Comparison of ENCODE assay signal across 8 cellular contexts in the genomic region with DNA sequence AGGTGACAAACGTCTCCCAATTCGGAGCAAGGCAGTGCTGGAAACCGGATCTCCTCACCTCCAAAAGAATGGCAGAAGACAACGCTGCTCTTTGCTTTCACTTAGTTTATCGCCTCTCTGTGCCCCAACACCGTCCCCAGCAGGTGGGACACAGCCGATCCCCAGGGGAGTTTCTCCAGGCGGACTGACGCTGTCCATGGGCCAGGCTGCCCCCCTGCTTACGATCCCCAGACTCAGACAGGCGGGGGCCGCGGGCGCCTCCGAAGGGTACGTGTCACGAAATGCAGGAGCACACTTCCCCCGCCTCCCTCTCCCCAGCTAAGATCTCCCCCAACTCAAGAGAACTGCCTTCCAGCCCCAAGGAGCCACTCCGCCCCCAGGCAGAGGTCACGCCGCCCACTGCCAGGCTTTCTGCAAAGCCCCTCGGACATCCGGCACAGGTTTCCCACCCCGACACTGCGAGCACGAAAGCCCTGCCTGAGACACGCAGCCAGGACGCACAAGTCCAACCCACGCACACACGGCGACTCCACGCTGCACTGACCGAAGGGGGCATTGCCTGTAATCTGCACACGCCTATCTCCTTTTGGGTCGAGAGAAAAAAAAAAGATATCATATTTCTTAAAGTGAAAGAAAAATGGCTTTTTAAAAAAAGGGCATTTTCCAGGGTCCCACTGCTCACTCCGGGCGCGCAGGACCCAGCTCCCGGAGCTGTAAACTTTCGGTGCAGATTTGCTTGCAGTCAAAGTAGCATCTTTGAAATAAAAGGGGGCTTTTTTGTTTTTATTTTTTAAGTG. TPM values are rescaled to one million over a fixed set of nuclear protein-coding genes. Genes with fewer than 3 reads are reported as not detected.
DNase-seq lines count a peak whose midpoint lies in the region; ATAC-seq and TF ChIP-seq lines count a peak whose summit lies in the region.

No MANE protein-coding gene starts in this region.

- no peaks in the 10 kb centered on the region for H3K9me3 Mint-ChIP-seq in activated T-cell treated with anti-CD3 and anti-CD28 coated beads, Interleukin-2, amount 50 U/mL, for 24 hours
- peaks cover 3% of the 10 kb centered on the region for H3K9me3 Mint-ChIP-seq in neural progenitor cell

- peaks cover 11% of the 10 kb centered on the region for H3K27me3 ChIP-seq in neural progenitor cell

- no peak overlapping the region for H2AFZ ChIP-seq in neural progenitor cell (replicated peaks)

- H3K4me3 ChIP-seq in neural progenitor cell, result peak overlapping the region; percentile 96

- peaks cover 49% of the 10 kb centered on the region for H4K20me1 ChIP-seq in neural progenitor cell (ENCODE audit: low read depth)

- H3K27me3 Mint-ChIP-seq in activated T-cell treated with anti-CD3 and anti-CD28 coated beads, Interleukin-2, amount 50 U/mL, for 24 hours, result peaks cover 25% of the 10 kb centered on the region
- no peaks in the 10 kb centered on the region for H3K27me3 Mint-ChIP-seq in neural progenitor cell (ENCODE audit: insufficient read depth, low read depth)

- H3K36me3 ChIP-seq in neural progenitor cell, result no peaks in the 10 kb centered on the region

- peak; percentile 10 for TF ChIP-seq CTCF in neural progenitor cell (IDR thresholded peaks at IDR 0.05)

- H3K9ac ChIP-seq in neural progenitor cell, result peak overlapping the region; percentile 81

- peak; percentile 5 for DNase-seq in stimulated activated CD4-positive, alpha-beta T cell treated with anti-CD3 and anti-CD28 coated beads, Interleukin-1b, Interleukin-23, amount 100 ng/mL, for 48 hours
- DNase-seq in stimulated activated CD4-positive, alpha-beta T cell treated with anti-CD3 and anti-CD28 coated beads, Interleukin-4, amount 100 ng/mL, for 4 hours, result no peak
- DNase-seq in Kasumi-1 (lab: John Stamatoyannopoulos, UW), result peak; percentile 68 to 83
- DNase-seq in activated T-cell treated with anti-CD3 and anti-CD28 coated beads, Interleukin-2, amount 50 U/mL, for 24 hours, result peak; percentile 39
- DNase-seq in glomerular visceral epithelial cell (ENCODE audit: extremely low spot score), result peak; percentile 79
- DNase-seq in neural progenitor cell (ENCODE audit: low spot score), result peak; percentile 90
- no peak for DNase-seq in activated naive CD4-positive, alpha-beta T cell treated with anti-CD3 and anti-CD28 coated beads, Interleukin-2, amount 50 U/mL, for 16 hours

- no peaks in the 10 kb centered on the region for H3K9me3 ChIP-seq in neural progenitor cell (ENCODE audit: low read depth)

- peaks cover 21% of the 10 kb centered on the region for H3K4me1 Mint-ChIP-seq in activated T-cell treated with anti-CD3 and anti-CD28 coated beads, Interleukin-2, amount 50 U/mL, for 24 hours (ENCODE audit: low read depth)
- H3K4me1 Mint-ChIP-seq in neural progenitor cell, result peaks cover 37% of the 10 kb centered on the region

- no peak overlapping the region for H3K4me3 Mint-ChIP-seq in activated T-cell treated with anti-CD3 and anti-CD28 coated beads, Interleukin-2, amount 50 U/mL, for 24 hours
- H3K4me3 Mint-ChIP-seq in neural progenitor cell, result no peak overlapping the region

- H3K36me3 Mint-ChIP-seq in activated T-cell treated with anti-CD3 and anti-CD28 coated beads, Interleukin-2, amount 50 U/mL, for 24 hours (ENCODE audit: low read depth), result no peaks in the 10 kb centered on the region
- peaks cover 25% of the 10 kb centered on the region for H3K36me3 Mint-ChIP-seq in neural progenitor cell

- peak overlapping the region; percentile 50 for H3K27ac ChIP-seq in neural progenitor cell

- no peak overlapping the region for H3K27ac Mint-ChIP-seq in activated T-cell treated with anti-CD3 and anti-CD28 coated beads, Interleukin-2, amount 50 U/mL, for 24 hours
- no peak overlapping the region for H3K27ac Mint-ChIP-seq in neural progenitor cell

- peak overlapping the region; percentile 80 for H3K4me2 ChIP-seq in neural progenitor cell

- H3K4me1 ChIP-seq in neural progenitor cell, result peaks cover 19% of the 10 kb centered on the region

- no peak for ATAC-seq in HG03439 (IDR thresholded peaks at IDR 0.05; ENCODE audit: unreplicated experiment)

- H3F3A ChIP-seq in neural progenitor cell (ENCODE audit: low read depth), result peaks cover 36% of the 10 kb centered on the region

- H3K79me2 ChIP-seq in neural progenitor cell (ENCODE audit: low read depth), result peaks cover 68% of the 10 kb centered on the region

RNA-seq across cellular contexts. Expression of gene SPRY2, which starts 1.9 kb away (rescaled TPM):
- 17.2 and 22.5 TPM in 2 replicates for total RNA-seq in neural progenitor cell (ENCODE audit: low replicate concordance)

Comparison
In these comparisons a context has a peak if more than half of its experiments do, and no peak if none do; other contexts are left out.
1. DNase-seq: peak in stimulated activated CD4-positive, alpha-beta T cell treated with anti-CD3 and anti-CD28 coated beads, Interleukin-1b, Interleukin-23, amount 100 ng/mL, for 48 hours (single experiment), Kasumi-1 (2 of 2), activated T-cell treated with anti-CD3 and anti-CD28 coated beads, Interleukin-2, amount 50 U/mL, for 24 hours (single experiment), glomerular visceral epithelial cell (single experiment) and neural progenitor cell (single experiment); none in stimulated activated CD4-positive, alpha-beta T cell treated with anti-CD3 and anti-CD28 coated beads, Interleukin-4, amount 100 ng/mL, for 4 hours (0 of 2) and activated naive CD4-positive, alpha-beta T cell treated with anti-CD3 and anti-CD28 coated beads, Interleukin-2, amount 50 U/mL, for 16 hours (single experiment).